ENCODE assay signal across 11 cellular contexts in the genomic region with DNA sequence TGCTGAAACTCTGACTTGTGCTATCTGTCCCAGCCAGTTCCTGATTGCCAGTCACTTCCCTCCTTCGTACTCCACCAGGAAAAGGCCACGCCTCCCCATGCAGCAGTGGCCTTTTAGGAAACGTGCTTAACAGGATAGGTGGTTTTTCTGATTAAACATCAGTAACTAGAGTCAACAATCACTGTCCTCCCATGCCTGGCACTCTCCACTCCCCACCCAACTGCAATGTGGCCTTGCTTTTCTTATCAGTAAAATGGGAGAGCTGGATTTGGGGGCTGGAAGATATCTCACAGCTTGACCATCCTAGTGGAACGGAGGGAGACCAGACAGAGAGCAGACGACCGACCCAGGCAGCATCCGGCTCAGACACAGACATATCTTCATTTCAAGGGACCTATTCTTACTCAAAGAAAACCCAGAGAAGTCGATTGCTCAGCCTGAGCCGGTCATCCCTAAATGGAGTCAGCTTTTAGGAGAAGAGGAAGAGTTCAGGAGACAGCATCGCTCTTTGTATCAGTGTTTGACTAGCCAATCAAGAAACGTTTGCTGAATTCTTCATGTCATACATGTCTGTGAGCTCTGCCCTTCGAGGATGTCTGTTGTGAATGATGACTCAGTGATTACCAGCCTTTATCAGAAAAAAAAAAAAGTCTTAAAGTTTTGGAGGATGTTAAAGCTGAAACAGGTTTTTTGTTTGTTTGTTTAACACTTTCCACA. TPM values are rescaled to one million over a fixed set of nuclear protein-coding genes. Genes with fewer than 3 reads are reported as not detected.
A peak's percentile ranks its signal among the peaks of the same experiment; 100 is the strongest.
DNase-seq lines count a peak whose midpoint lies in the region; ATAC-seq, FAIRE-seq and TF ChIP-seq lines count a peak whose summit lies in the region.
"Had no signal": no experiment of that assay in that cellular context is flagged by ENCODE, and none has a peak within 500 bp of the region (broad histone marks: within the 10 kb centered on the region; RNA-seq: fewer than 3 reads in every experiment).

No MANE protein-coding gene starts in this region.

- peak overlapping the region; percentile 27; the same call in 1 of the 2 replicates for H2AFZ ChIP-seq in GM23248

- H3K4me3 ChIP-seq in GM23248 (no peak overlapping the region), tibial artery (no peak overlapping the region)
- H3K4me3 ChIP-seq in CD4-positive, alpha-beta memory T cell (ENCODE audit: low read length in 2 of 2), result no peak overlapping the region

- H3K27ac ChIP-seq in GM23248, result peak overlapping the region; percentile 36
- no peak overlapping the region for H3K27ac ChIP-seq in CD4-positive, alpha-beta memory T cell (ENCODE audit: low read depth, low read length)
- H3K27ac ChIP-seq in tibial artery, result no peak overlapping the region

- peak; percentile 20 for DNase-seq in ACHN
- DNase-seq in GM23248, result peak; percentile 69
- DNase-seq in WTC11 (ENCODE audit: low spot score), result no peak
- peak; percentile 60 for DNase-seq in hepatic stellate cell (ENCODE audit: low spot score)
- no peak for DNase-seq in CD4-positive, alpha-beta memory T cell
- DNase-seq in LoVo (ENCODE audit: low spot score), result no peak
- DNase-seq in GM12891 (ENCODE audit: insufficient read length, low spot score), result no peak
- DNase-seq in tibial artery, result no peak
- DNase-seq: midbrain, NCI-H510A had no signal

- no peaks in the 10 kb centered on the region for H3K27me3 Mint-ChIP-seq in WTC11 (ENCODE audit: low read depth)
- H3K27me3 Mint-ChIP-seq in CD4-positive, alpha-beta memory T cell, result no peaks in the 10 kb centered on the region

- no peak overlapping the region for H3K4me3 Mint-ChIP-seq in WTC11
- no peak overlapping the region for H3K4me3 Mint-ChIP-seq in CD4-positive, alpha-beta memory T cell

- in situ Hi-C loops in ACHN (cut with HindIII; ENCODE audit: low pct_ligation_motif_present, low pct_unique_long_range_greater_than_20kb, low sequenced_read_pairs) (no loop called here), GM23248 (cut with MboI) (no loop called here)

- H3F3A ChIP-seq in GM23248 (ENCODE audit: insufficient read depth), result 0 out of 2 replicates have a peak, but pooled peaks cover 13% of the 10 kb centered on the region

- TF ChIP-seq CTCF in WTC11 (IDR thresholded peaks at IDR 0.05), result no peak
- TF ChIP-seq CTCF in tibial artery (IDR thresholded peaks at IDR 0.05), result no peak

- no peak for FAIRE-seq in GM12891 (lab: Jason Lieb, UNC)
- FAIRE-seq: G401.6 had no signal

- H3K27ac Mint-ChIP-seq in WTC11, result peak overlapping the region; percentile 12; the same call in 1 of the 2 replicates
- peak overlapping the region in 1 of 7 donors; percentile 75 for H3K27ac Mint-ChIP-seq in CD4-positive, alpha-beta memory T cell

- H3K36me3 ChIP-seq in GM23248 (ENCODE audit: low read depth), result no peaks in the 10 kb centered on the region
- no peaks in the 10 kb centered on the region for H3K36me3 ChIP-seq in CD4-positive, alpha-beta memory T cell (ENCODE audit: insufficient read depth, low read length)
- peaks cover 0 to 10% (median 6%) of the 10 kb centered on the region in 3 donors for H3K36me3 ChIP-seq in tibial artery

- H3K9me3 Mint-ChIP-seq in WTC11, result no peaks in the 10 kb centered on the region
- no peaks in the 10 kb centered on the region for H3K9me3 Mint-ChIP-seq in CD4-positive, alpha-beta memory T cell

- H3K9me2 ChIP-seq in GM23248 (ENCODE audit: insufficient read depth), result no peaks in the 10 kb centered on the region

- peak overlapping the region; percentile 13 for H3K4me2 ChIP-seq in GM23248 (ENCODE audit: unreplicated experiment)

- 61 to 68% methylated on average over 12 of the region's 12 CpGs for WGBS in GM23248 (ENCODE audit: low coverage in 1 of 2, low lambda C conversion rate in 2 of 2, missing lambda C conversion rate in 2 of 2), 2 experiments

- no peaks in the 10 kb centered on the region for H3K9me3 ChIP-seq in GM23248 (ENCODE audit: low read depth)
- no peaks in the 10 kb centered on the region for H3K9me3 ChIP-seq in CD4-positive, alpha-beta memory T cell (ENCODE audit: control insufficient read depth in 1 of 2, low read length in 2 of 2)
- H3K9me3 ChIP-seq in tibial artery, result no peaks in the 10 kb centered on the region

- H3K4me1 Mint-ChIP-seq in WTC11, result peaks cover 43% of the 10 kb centered on the region
- H3K4me1 Mint-ChIP-seq in CD4-positive, alpha-beta memory T cell, result peaks cover 7 to 12% (median 8%) of the 10 kb centered on the region in 4 donors

- H3K79me2 ChIP-seq in GM23248 (ENCODE audit: insufficient read depth), result peaks cover 30% of the 10 kb centered on the region

- POLR2A ChIA-PET in WTC11 (lab: Charles Lee), result interaction anchor here (1.4 kb wide), 1 partner anchor 13 kb away, joined by 4 read pairs; a partner anchor contains a TSS
- POLR2A ChIA-PET in CD4-positive, alpha-beta memory T cell (lab: Charles Lee; ENCODE audit: partially characterized antibody), result interaction anchor here (1.4 kb wide), 1 partner anchor 13 kb away, joined by 4 read pairs; a partner anchor contains a TSS

- H4K20me1 ChIP-seq in GM23248 (ENCODE audit: insufficient read depth), result no peaks in the 10 kb centered on the region

- intact Hi-C loops in CD4-positive, alpha-beta memory T cell (cut with micrococcal nuclease), result no loop called here
- intact Hi-C loops in tibial artery (cut with DNase I; ENCODE audit: low total_unique reads), result no loop called here

- H3K4me1 ChIP-seq in GM23248 (ENCODE audit: insufficient read depth), result peaks cover 13% of the 10 kb centered on the region
- no peaks in the 10 kb centered on the region for H3K4me1 ChIP-seq in CD4-positive, alpha-beta memory T cell (ENCODE audit: insufficient read depth, low read length)
- no peaks in the 10 kb centered on the region for H3K4me1 ChIP-seq in tibial artery

- H3K9ac ChIP-seq in GM23248, result no peak overlapping the region

- TF ChIP-seq POLR2A in GM12891 (IDR thresholded peaks at IDR 0.05; ENCODE audit: low read depth, low read length), result no peak

- H3K36me3 Mint-ChIP-seq in WTC11, result peaks cover 19% of the 10 kb centered on the region
- peaks cover 13 to 47% of the 10 kb centered on the region in 2 donors for H3K36me3 Mint-ChIP-seq in CD4-positive, alpha-beta memory T cell

- CTCF ChIA-PET in WTC11 (lab: Charles Lee), result interaction anchor here (1.0 to 5.0 kb wide), 5 partner anchors 8 to 205 kb away, joined by 3 to 27 read pairs (median 10); a partner anchor contains a TSS
- CTCF ChIA-PET in CD4-positive, alpha-beta memory T cell (lab: Charles Lee; ENCODE audit: partially characterized antibody), result no interaction called here

- H3K27me3 ChIP-seq in GM23248 (replicated peaks; ENCODE audit: insufficient read depth) (no peaks in the 10 kb centered on the region), tibial artery (no peaks in the 10 kb centered on the region)
- H3K27me3 ChIP-seq in CD4-positive, alpha-beta memory T cell (ENCODE audit: insufficient read depth, low read length), result no peaks in the 10 kb centered on the region

- peak; percentile 9; the same call in 1 of the 2 replicates for ATAC-seq in WTC11

TF ChIP-seq in WTC11, 78 proteins besides CTCF, POLR2A, EP300 and RAD21 (continues in another document):
- TF ChIP-seq, protein P1, sequence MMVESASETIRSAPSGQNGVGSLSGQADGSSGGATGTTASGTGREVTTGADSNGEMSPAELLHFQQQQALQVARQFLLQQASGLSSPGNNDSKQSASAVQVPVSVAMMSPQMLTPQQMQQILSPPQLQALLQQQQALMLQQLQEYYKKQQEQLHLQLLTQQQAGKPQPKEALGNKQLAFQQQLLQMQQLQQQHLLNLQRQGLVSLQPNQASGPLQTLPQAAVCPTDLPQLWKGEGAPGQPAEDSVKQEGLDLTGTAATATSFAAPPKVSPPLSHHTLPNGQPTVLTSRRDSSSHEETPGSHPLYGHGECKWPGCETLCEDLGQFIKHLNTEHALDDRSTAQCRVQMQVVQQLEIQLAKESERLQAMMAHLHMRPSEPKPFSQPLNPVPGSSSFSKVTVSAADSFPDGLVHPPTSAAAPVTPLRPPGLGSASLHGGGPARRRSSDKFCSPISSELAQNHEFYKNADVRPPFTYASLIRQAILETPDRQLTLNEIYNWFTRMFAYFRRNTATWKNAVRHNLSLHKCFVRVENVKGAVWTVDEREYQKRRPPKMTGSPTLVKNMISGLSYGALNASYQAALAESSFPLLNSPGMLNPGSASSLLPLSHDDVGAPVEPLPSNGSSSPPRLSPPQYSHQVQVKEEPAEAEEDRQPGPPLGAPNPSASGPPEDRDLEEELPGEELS (CRISPR knock-in tag; IDR thresholded peaks at IDR 0.05), result no peak
- TF ChIP-seq SMAD3 (CRISPR knock-in tag; IDR thresholded peaks at IDR 0.05; ENCODE audit: borderline replicate concordance), result no peak

TF ChIP-seq in GM12891, 5 proteins besides CTCF, POLR2A, EP300 and RAD21:
- TF ChIP-seq PAX5 (IDR thresholded peaks at IDR 0.05; ENCODE audit: insufficient read depth, low read length, severe bottlenecking) (no peak), SPI1 (IDR thresholded peaks at IDR 0.05; ENCODE audit: low read depth, low read length) (no peak), POLR2AphosphoS5 (IDR thresholded peaks at IDR 0.05; ENCODE audit: low read depth, low read length) (no peak), TAF1 (IDR thresholded peaks at IDR 0.05; ENCODE audit: low read depth, low read length) (no peak), POU2F2 (IDR thresholded peaks at IDR 0.05; ENCODE audit: low read depth, low read length) (no peak)

RNA-seq across cellular contexts. Expression of a gene that starts 12.7 kb away (rescaled TPM):
- total RNA-seq in GM23248 (2014; rRNA removed; shearing (Covaris generic)), result 61.9 and 250 TPM in 2 replicates
- polyA plus RNA-seq in GM23248 (2016; fragmentation: Nextera tagmentation; extraction: Ambion mirVana), result 32.6 and 38.8 TPM in 2 replicates
- total RNA-seq in WTC11 (2021), result 71.5 to 81.5 TPM (median 79.0 TPM) in 3 replicates
- total RNA-seq in CD4-positive, alpha-beta memory T cell, result 10 to 100 TPM; 55.1 to 55.8 TPM
- 10 to 100 TPM; 14.2 to 29.4 TPM for polyA plus RNA-seq in CD4-positive, alpha-beta memory T cell
- 24.5 TPM for polyA plus RNA-seq in GM12891 (2012; ENCODE audit: low read depth, missing spikeins)

RNA-seq across cellular contexts. Expression of a gene that starts 40.5 kb away (rescaled TPM):
- total RNA-seq in GM23248 (2014; rRNA removed; shearing (Covaris generic)), result not detected in 2 replicates
- 0.08 TPM in 1 of 2 replicates, not detected in the other for polyA plus RNA-seq in GM23248 (2016; fragmentation: Nextera tagmentation; extraction: Ambion mirVana)
- not detected in 3 replicates for total RNA-seq in WTC11 (2021)
- total RNA-seq in CD4-positive, alpha-beta memory T cell, result not detected
- polyA plus RNA-seq in CD4-positive, alpha-beta memory T cell, result not detected
- polyA plus RNA-seq in GM12891 (2012; ENCODE audit: low read depth, missing spikeins), result 0.04 TPM

Comparison
In these comparisons a context has a peak if more than half of its experiments do, and no peak if none do; other contexts are left out.
1. DNase-seq: peak in ACHN (single experiment), GM23248 (single experiment) and hepatic stellate cell (single experiment); none in WTC11 (single experiment), CD4-positive, alpha-beta memory T cell (0 of 5), LoVo (single experiment), GM12891 (single experiment) and tibial artery (0 of 2).